In genomic region chr16:89870440-89870839, GRCh38 we compare ENCODE assay signal across 38 cellular contexts. TPM values are rescaled to one million over a fixed set of nuclear protein-coding genes. Genes with fewer than 3 reads are reported as not detected.
"Had no signal": no experiment of that assay in that cellular context is flagged by ENCODE, and none has a peak within 500 bp of the region (broad histone marks: within the 10 kb centered on the region; RNA-seq: fewer than 3 reads in every experiment).

No MANE protein-coding gene starts in this region.

- H3K27me3 ChIP-seq: ascending aorta, cardiac muscle cell, Peyer's patch had no signal

- ATAC-seq: activated CD8-positive, alpha-beta memory T cell treated with anti-CD3 and anti-CD28 coated beads, Interleukin-2, amount 10 ng/mL, durations not matched to agents 7 days and 5 days; PC-3; Right ventricle myocardium inferior had no signal

- DNase-seq: activated CD4-positive, alpha-beta memory T cell treated with anti-CD3 and anti-CD28 coated beads, Interleukin-2, amount 10 ng/mL, durations not matched to agents 7 days and 5 days; activated CD4-positive, alpha-beta T cell treated with anti-CD3 and anti-CD28 coated beads for 1 hour; activated CD4-positive, alpha-beta T cell treated with anti-CD3 and anti-CD28 coated beads for 48 hours; activated CD4-positive, CD25-positive, alpha-beta regulatory T cell; activated CD8-positive, alpha-beta memory T cell treated with anti-CD3 and anti-CD28 coated beads for 24 hours; activated CD8-positive, alpha-beta memory T cell treated with anti-CD3 and anti-CD28 coated beads, Interleukin-2, amount 10 ng/mL, durations not matched to agents 7 days and 5 days; activated gamma-delta T cell; activated naive CD4-positive, alpha-beta T cell treated with anti-CD3 and anti-CD28 coated beads, Interleukin-2, amount 50 U/mL, for 16 hours; activated naive CD8-positive, alpha-beta T cell treated with anti-CD3 and anti-CD28 coated beads, Interleukin-2, amount 10 ng/mL, durations not matched to agents 7 days and 5 days; activated T-cell treated with anti-CD3 and anti-CD28 coated beads, Interleukin-2, amount 50 U/mL, for 1 hour; amygdala; Kasumi-1; KG1; MM.1S; MV-4-11; NCI-H1092; NCI-H1436 treated with DMSO at 0.1 percent for 48 hours; NCI-H187; NCI-H2029 treated with DMSO at 0.1 percent for 48 hours; NCI-H2107; NCI-H2171; NCI-H510A; NCI-H526; NCI-H748 treated with DMSO at 0.1 percent for 48 hours; NK-92 treated with Interleukin-12 subunit alpha and Interleukin-12 subunit beta, amount 100 ng/mL, for 24 hours; PC-3; Peyer's patch; RPMI8226; SW 1271; T-helper 1 cell; T-helper 2 cell; T-helper 9 cell had no signal

- H3K27ac ChIP-seq: ascending aorta, cardiac muscle cell, Peyer's patch, VCaP had no signal

- H3K27ac Mint-ChIP-seq: activated CD4-positive, alpha-beta memory T cell treated with anti-CD3 and anti-CD28 coated beads, Interleukin-2, amount 10 ng/mL, durations not matched to agents 7 days and 5 days; activated CD8-positive, alpha-beta memory T cell treated with anti-CD3 and anti-CD28 coated beads, Interleukin-2, amount 10 ng/mL, durations not matched to agents 7 days and 5 days; activated naive CD8-positive, alpha-beta T cell treated with anti-CD3 and anti-CD28 coated beads, Interleukin-2, amount 10 ng/mL, durations not matched to agents 7 days and 5 days; activated T-helper 2 cell treated with anti-CD3 and anti-CD28 coated beads, Interferon-gamma antibody, Interleukin-2, Interleukin-4, amounts not matched to agents 10 μg/mL and 5 μg/mL and 100 μg/mL, durations not matched to agents 14 hours and 24 hours and 36 hours had no signal

- H3K4me3 ChIP-seq: ascending aorta, cardiac muscle cell, Peyer's patch had no signal

- H3K27me3 Mint-ChIP-seq: activated CD4-positive, alpha-beta memory T cell treated with anti-CD3 and anti-CD28 coated beads, Interleukin-2, amount 10 ng/mL, durations not matched to agents 7 days and 5 days; activated CD8-positive, alpha-beta memory T cell treated with anti-CD3 and anti-CD28 coated beads, Interleukin-2, amount 10 ng/mL, durations not matched to agents 7 days and 5 days; activated naive CD8-positive, alpha-beta T cell treated with anti-CD3 and anti-CD28 coated beads, Interleukin-2, amount 10 ng/mL, durations not matched to agents 7 days and 5 days; central memory CD8-positive, alpha-beta T cell had no signal

- H3K4me3 Mint-ChIP-seq: activated CD4-positive, alpha-beta memory T cell treated with anti-CD3 and anti-CD28 coated beads, Interleukin-2, amount 10 ng/mL, durations not matched to agents 7 days and 5 days; activated CD8-positive, alpha-beta memory T cell treated with anti-CD3 and anti-CD28 coated beads, Interleukin-2, amount 10 ng/mL, durations not matched to agents 7 days and 5 days; activated naive CD8-positive, alpha-beta T cell treated with anti-CD3 and anti-CD28 coated beads, Interleukin-2, amount 10 ng/mL, durations not matched to agents 7 days and 5 days; central memory CD8-positive, alpha-beta T cell had no signal

RNA-seq across cellular contexts. Expression of gene SPIRE2, which starts 42.2 kb away (rescaled TPM):
- total RNA-seq: ascending aorta had no signal
